ENCODE assay signal across 9 cellular contexts in the genomic region with DNA sequence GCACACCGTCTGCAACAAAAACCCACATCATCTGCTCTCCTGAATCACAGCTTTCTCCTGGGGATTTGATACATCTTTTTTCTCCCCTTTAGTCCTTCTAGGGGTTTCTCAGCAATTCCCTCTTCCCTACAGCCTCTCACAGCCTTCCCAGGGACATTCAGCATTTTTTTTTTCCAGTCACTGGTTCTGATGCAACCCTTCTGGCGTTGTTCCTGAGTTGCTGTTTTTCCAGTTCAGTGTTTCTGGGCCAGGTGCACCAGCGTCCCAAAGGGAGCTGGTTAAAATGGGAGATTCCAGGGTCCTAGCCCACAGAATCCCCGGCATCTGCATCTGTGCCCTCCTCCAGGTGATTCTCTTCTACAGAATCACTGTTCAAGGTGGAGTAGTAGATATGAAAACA. TPM values are rescaled to one million over a fixed set of nuclear protein-coding genes. Genes with fewer than 3 reads are reported as not detected.
A peak's percentile ranks its signal among the peaks of the same experiment; 100 is the strongest.
DNase-seq lines count a peak whose midpoint lies in the region; ATAC-seq, FAIRE-seq and TF ChIP-seq lines count a peak whose summit lies in the region.
"Had no signal": no experiment of that assay in that cellular context is flagged by ENCODE, and none has a peak within 500 bp of the region (broad histone marks: within the 10 kb centered on the region; RNA-seq: fewer than 3 reads in every experiment).

No MANE protein-coding gene starts in this region.

- peaks cover 2% of the 10 kb centered on the region for H3K36me3 Mint-ChIP-seq in mesothelial cell of epicardium

- in situ Hi-C loops in Caki2 (cut with HindIII; ENCODE audit: low pct_unique_long_range_greater_than_20kb, low sequenced_read_pairs), result no loop called here

- DNase-seq in Caki2 (ENCODE audit: low read depth) (peak; percentile 14), RWPE1 (ENCODE audit: low spot score) (no peak), sciatic nerve (ENCODE audit: low spot score) (no peak), frontal cortex (ENCODE audit: low spot score in 2 of 2) (no peak), NCI-H1694 (lab: John Stamatoyannopoulos, UW) (no peak), mesothelial cell of epicardium (ENCODE audit: low spot score in 2 of 2, unreplicated experiment in 2 of 2) (no peak)
- DNase-seq: upper lobe of left lung had no signal

- H3K27ac ChIP-seq in RWPE1 (peak overlapping the region; percentile 20; the same call in 1 of the 2 replicates), gastroesophageal sphincter (peak overlapping the region in 2 of 4 donors; percentile 47 to 61)
- H3K27ac ChIP-seq: upper lobe of left lung had no signal

- no peaks in the 10 kb centered on the region for H3K27me3 Mint-ChIP-seq in mesothelial cell of epicardium (ENCODE audit: low read depth)

- CTCF ChIA-PET in RWPE1 (lab: Yijun Ruan, JAX), result interaction anchor here (0.6 kb wide), 1 partner anchor 273 kb away, joined by 3 read pairs; no protein-coding TSS in a partner anchor

- TF ChIP-seq CTCF in RWPE1 (conservative IDR thresholded peaks at IDR 0.05; ENCODE audit: low read depth) (no peak), gastroesophageal sphincter (IDR thresholded peaks at IDR 0.05) (no peak), mesothelial cell of epicardium (IDR thresholded peaks at IDR 0.05; ENCODE audit: unreplicated experiment) (no peak)

- peaks cover 0 to 20% (median 0%) of the 10 kb centered on the region in 3 donors for H3K4me1 ChIP-seq in gastroesophageal sphincter

- no peaks in the 10 kb centered on the region for H3K27me3 ChIP-seq in gastroesophageal sphincter
- H3K27me3 ChIP-seq: upper lobe of left lung had no signal

- intact Hi-C loops in sciatic nerve (cut with DNase I), result no loop called here

- no peak overlapping the region for H3K4me3 Mint-ChIP-seq in mesothelial cell of epicardium

- no peaks in the 10 kb centered on the region for H3K4me1 Mint-ChIP-seq in mesothelial cell of epicardium

- no peaks in the 10 kb centered on the region for H3K9me3 Mint-ChIP-seq in mesothelial cell of epicardium

- TF ChIP-seq EP300 in gastroesophageal sphincter (IDR thresholded peaks at IDR 0.05), result no peak

- FAIRE-seq in frontal cortex (lab: Jason Lieb, UNC), result no peak

- POLR2A ChIA-PET in RWPE1 (lab: Yijun Ruan, JAX; ENCODE audit: low non-redundant PET), result no interaction called here

- H3K4me3 ChIP-seq in gastroesophageal sphincter, result no peak overlapping the region
- H3K4me3 ChIP-seq: upper lobe of left lung had no signal

- peak; percentile 72 for ATAC-seq in gastroesophageal sphincter
- ATAC-seq in sciatic nerve, result peak; percentile 83
- ATAC-seq: Panc1 had no signal

- no peak for TF ChIP-seq POLR2A in gastroesophageal sphincter (IDR thresholded peaks at IDR 0.05)

- no peak overlapping the region for H3K27ac Mint-ChIP-seq in mesothelial cell of epicardium

- H3K36me3 ChIP-seq in gastroesophageal sphincter, result no peaks in the 10 kb centered on the region
- H3K36me3 ChIP-seq: upper lobe of left lung had no signal

- no peaks in the 10 kb centered on the region for H3K9me3 ChIP-seq in gastroesophageal sphincter
- H3K9me3 ChIP-seq: upper lobe of left lung had no signal

- 53 to 56% methylated on average over 3 of the region's 4 CpGs for WGBS in gastroesophageal sphincter (ENCODE audit: low coverage in 1 of 2), 2 donors

RNA-seq across cellular contexts. Expression of a gene that starts 36.1 kb away (rescaled TPM):
- 16.9 and 50.9 TPM in 2 replicates for total RNA-seq in Caki2 (2014; rRNA removed; shearing (Covaris generic); ENCODE audit: low replicate concordance)
- total RNA-seq in gastroesophageal sphincter, result 10 to 100 TPM; 32.5 to 54.5 (median 39.9) TPM
- total RNA-seq in sciatic nerve, result 306 TPM
- 23.2 TPM for total RNA-seq in frontal cortex
- total RNA-seq in mesothelial cell of epicardium, result 38.6 to 42.4 TPM (median 41.3 TPM) in 3 replicates
